Comparison of ENCODE assay signal across 12 cellular contexts in the genomic region with DNA sequence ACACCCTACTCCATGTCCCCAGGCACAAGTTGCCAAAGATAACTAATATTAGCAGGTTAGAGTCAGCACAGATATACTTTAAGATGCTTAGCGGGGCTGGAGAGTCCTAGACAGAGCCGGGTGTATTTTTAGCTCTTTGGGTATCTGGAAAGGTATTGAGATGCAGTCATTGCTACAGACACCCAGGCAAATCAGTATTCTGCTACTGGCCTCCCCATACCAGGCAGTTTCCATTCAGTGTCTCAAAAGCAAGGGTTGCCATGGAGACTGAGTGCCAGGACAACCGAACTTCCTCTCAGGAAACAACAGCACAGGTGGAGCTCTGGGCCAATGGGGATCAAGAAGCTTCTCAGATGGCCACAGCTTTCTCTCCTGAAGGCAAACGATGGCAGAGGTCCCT. TPM values are rescaled to one million over a fixed set of nuclear protein-coding genes. Genes with fewer than 3 reads are reported as not detected.
DNase-seq lines count a peak whose midpoint lies in the region; ATAC-seq and TF ChIP-seq lines count a peak whose summit lies in the region.
"Had no signal": no experiment of that assay in that cellular context is flagged by ENCODE, and none has a peak within 500 bp of the region (broad histone marks: within the 10 kb centered on the region; RNA-seq: fewer than 3 reads in every experiment).

No MANE protein-coding gene starts in this region.

- H3K36me3 ChIP-seq in mesendoderm (ENCODE audit: control insufficient read depth, insufficient read depth, low read length) (no peaks in the 10 kb centered on the region), thyroid gland (no peaks in the 10 kb centered on the region)
- H3K36me3 ChIP-seq: right lobe of liver had no signal

- no peak for TF ChIP-seq CTCF in thyroid gland (IDR thresholded peaks at IDR 0.05)

- no peak overlapping the region for H2BK5ac ChIP-seq in mesendoderm (ENCODE audit: low read length)

- no peak overlapping the region for H4K8ac ChIP-seq in mesendoderm (ENCODE audit: low read depth, low read length)

- H3K4me1 ChIP-seq in mesendoderm (ENCODE audit: control insufficient read depth, low read depth, low read length) = no peaks in the 10 kb centered on the region
- no peaks in the 10 kb centered on the region for H3K4me1 ChIP-seq in thyroid gland
- H3K4me1 ChIP-seq: right lobe of liver had no signal

- H2BK120ac ChIP-seq in mesendoderm (ENCODE audit: low read depth, low read length) = no peak overlapping the region

- intact Hi-C loops in thyroid gland (cut with DNase I) = no loop called here

- H3K9ac ChIP-seq in mesendoderm (ENCODE audit: low read length) = no peak overlapping the region

- no peaks in the 10 kb centered on the region for H3K9me3 ChIP-seq in thyroid gland
- H3K9me3 ChIP-seq: right lobe of liver had no signal

- WGBS in mesendoderm (ENCODE audit: extremely low coverage, insufficient coverage, low lambda C conversion rate) = no CpG with 5 or more reads among the region's 4 CpGs
- WGBS in thyroid gland, 2 donors = 34 to 51% methylated on average over 4 of the region's 4 CpGs

- TF ChIP-seq POLR2A in thyroid gland (IDR thresholded peaks at IDR 0.05) = no peak

- DNase-seq in NCI-H1092 (lab: John Stamatoyannopoulos, UW) = peak; percentile 23
- peak; percentile 89 for DNase-seq in mesendoderm
- no peak for DNase-seq in NOMO-1 treated with DMSO at 0.1 percent for 48 hours (lab: John Stamatoyannopoulos, UW; ENCODE audit: unreplicated experiment)
- no peak for DNase-seq in thyroid gland
- no peak for DNase-seq in HuH-7.5 (ENCODE audit: low spot score)
- no peak for DNase-seq in HPDE6-E6E7 (ENCODE audit: extremely low spot score)
- DNase-seq: activated CD4-positive, alpha-beta T cell treated with anti-CD3 and anti-CD28 coated beads, Interleukin-2, amount 50 U/mL, for 1 hour; Kasumi-1; kidney glomerular epithelial cell; right lobe of liver had no signal

- H3K79me1 ChIP-seq in mesendoderm (ENCODE audit: low read length) = no peaks in the 10 kb centered on the region

- peak; percentile 61 for ATAC-seq in GM18517 (IDR thresholded peaks at IDR 0.05; ENCODE audit: unreplicated experiment)
- ATAC-seq: right lobe of liver had no signal

- no peak overlapping the region for H3K4ac ChIP-seq in mesendoderm (ENCODE audit: low read depth, low read length)

- no peak overlapping the region for H3K4me3 ChIP-seq in mesendoderm (ENCODE audit: low read length)
- no peak overlapping the region for H3K4me3 ChIP-seq in thyroid gland (replicated peaks in 1 of 3)
- H3K4me3 ChIP-seq: right lobe of liver had no signal

- H3K27me3 ChIP-seq in mesendoderm (ENCODE audit: insufficient read depth, low read length, poor library complexity) = no peaks in the 10 kb centered on the region
- H3K27me3 ChIP-seq in thyroid gland = no peaks in the 10 kb centered on the region
- H3K27me3 ChIP-seq: right lobe of liver had no signal

- H4K5ac ChIP-seq in mesendoderm (ENCODE audit: low read length) = no peak overlapping the region

- no peak overlapping the region for H2BK15ac ChIP-seq in mesendoderm (replicated peaks; ENCODE audit: low read depth)

- no peak overlapping the region for H2AK5ac ChIP-seq in mesendoderm (ENCODE audit: low read length)

- no peak overlapping the region for H3K23ac ChIP-seq in mesendoderm (ENCODE audit: low read length)

- H3K79me2 ChIP-seq in mesendoderm (ENCODE audit: control insufficient read depth, insufficient read depth, low read length) = no peaks in the 10 kb centered on the region

- H3K27ac ChIP-seq in angular gyrus (ENCODE audit: low read depth, low read length) (peak overlapping the region; percentile 52), mesendoderm (ENCODE audit: low read depth, low read length) (no peak overlapping the region), thyroid gland (no peak overlapping the region)
- H3K27ac ChIP-seq: right lobe of liver had no signal

- H3K4me2 ChIP-seq in mesendoderm (ENCODE audit: low read length) = no peak overlapping the region

- no peak overlapping the region for H3K18ac ChIP-seq in mesendoderm (ENCODE audit: low read length)

- no peak overlapping the region for H3K56ac ChIP-seq in mesendoderm (ENCODE audit: low read length)

RNA-seq across cellular contexts. Expression of gene KCNC4, which starts 45.3 kb away (rescaled TPM):
- polyA plus RNA-seq in mesendoderm (2013, experiment 1 of 2) = 6.3 TPM
- 6.0 TPM for polyA plus RNA-seq in mesendoderm (2013, experiment 2 of 2)
- total RNA-seq in thyroid gland = 10 to 100 TPM in 1 of 4 donors, 1 to 10 TPM in 3; 3.8 to 12.5 (median 4.6) TPM

Comparison
In these comparisons a context has a peak if more than half of its experiments do, and no peak if none do; other contexts are left out.
1. DNase-seq: peak in NCI-H1092 (single experiment) and mesendoderm (single experiment); none in NOMO-1 treated with DMSO at 0.1 percent for 48 hours (single experiment), thyroid gland (0 of 2), HuH-7.5 (single experiment) and HPDE6-E6E7 (single experiment).